In the genomic region with DNA sequence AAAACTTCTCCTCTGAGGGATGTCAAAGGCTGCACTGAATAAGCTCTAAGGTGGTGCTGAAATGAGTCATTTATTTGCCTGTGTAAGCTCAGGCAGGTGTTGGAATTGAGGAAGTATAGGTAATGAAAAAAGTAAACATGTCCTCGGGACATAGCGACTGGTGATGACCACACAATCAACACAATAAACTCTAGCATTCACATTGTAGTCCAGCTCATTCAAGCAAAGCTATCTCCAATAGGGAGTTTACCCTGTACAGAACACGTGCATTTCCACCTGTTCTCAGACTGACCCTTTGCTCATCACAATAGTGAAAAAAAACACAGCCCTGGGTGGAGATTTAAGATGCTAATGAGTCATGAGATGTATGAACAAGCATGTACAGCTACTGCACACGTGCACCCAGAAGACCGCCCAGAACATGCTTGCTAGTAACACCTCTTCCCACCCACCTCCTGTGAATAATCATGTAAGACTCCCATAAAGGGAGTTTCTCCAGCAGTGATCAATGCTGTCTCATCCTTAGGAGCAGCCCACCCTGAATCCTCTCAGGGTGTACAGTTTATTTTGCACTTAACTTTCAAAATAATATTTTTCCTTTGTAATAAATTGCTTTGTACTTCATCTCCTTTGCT, we compare ENCODE assay signal across 8 cellular contexts. TPM values are rescaled to one million over a fixed set of nuclear protein-coding genes. Genes with fewer than 3 reads are reported as not detected.
DNase-seq lines count a peak whose midpoint lies in the region; ATAC-seq and TF ChIP-seq lines count a peak whose summit lies in the region.

No MANE protein-coding gene starts in this region.

- H3K27me3 ChIP-seq in naive thymus-derived CD4-positive, alpha-beta T cell (ENCODE audit: control insufficient read depth in 2 of 2, insufficient read depth in 2 of 2, low read length in 2 of 2): no peaks in the 10 kb centered on the region

- peak; percentile 44 to 62 for DNase-seq in NCI-H1930 (lab: John Stamatoyannopoulos, UW)
- no peak for DNase-seq in activated B cell treated with CpG ODN at 0.5 μM for 24 hours
- DNase-seq in dedifferentiated amniotic fluid mesenchymal stem cell (ENCODE audit: extremely low spot score): peak; percentile 26
- DNase-seq in naive thymus-derived CD4-positive, alpha-beta T cell: peak in 3 of 9 donors; percentile 13 to 73 (median 55)
- DNase-seq in type B pancreatic cell (ENCODE audit: extremely low spot score, unreplicated experiment): no peak
- no peak for DNase-seq in globus pallidus (ENCODE audit: low spot score)

- H3K36me3 Mint-ChIP-seq in activated B cell treated with CpG ODN at 0.5 μM for 24 hours (ENCODE audit: low read depth) (peaks cover 3% of the 10 kb centered on the region), type B pancreatic cell (no peaks in the 10 kb centered on the region)
- peaks cover 5 to 34% (median 5%) of the 10 kb centered on the region in 5 donors for H3K36me3 Mint-ChIP-seq in naive thymus-derived CD4-positive, alpha-beta T cell

- H3K4me1 ChIP-seq in naive thymus-derived CD4-positive, alpha-beta T cell (ENCODE audit: control insufficient read depth in 2 of 2, insufficient read depth in 2 of 2, low read length in 2 of 2): peaks cover 29 to 41% of the 10 kb centered on the region in 2 donors

- H3K4me3 ChIP-seq in naive thymus-derived CD4-positive, alpha-beta T cell (ENCODE audit: low read length): peak overlapping the region; percentile 67

- H3K27ac Mint-ChIP-seq in activated B cell treated with CpG ODN at 0.5 μM for 24 hours (peak overlapping the region; percentile 94), type B pancreatic cell (peak overlapping the region; percentile 85)
- H3K27ac Mint-ChIP-seq in naive thymus-derived CD4-positive, alpha-beta T cell: peak overlapping the region; percentile 82 to 97 (median 96)

- peaks cover 0 to 4% (median 0%) of the 10 kb centered on the region in 3 experiments for H3K36me3 ChIP-seq in naive thymus-derived CD4-positive, alpha-beta T cell (ENCODE audit: control insufficient read depth in 2 of 3, insufficient read depth in 3 of 3, low read length in 3 of 3)

- intact Hi-C loops in activated B cell treated with CpG ODN at 0.5 μM for 24 hours (cut with micrococcal nuclease): loop anchor here (1.0 kb wide), 1 partner anchor 69 kb away; a partner anchor contains a TSS
- intact Hi-C loops in naive thymus-derived CD4-positive, alpha-beta T cell (cut with micrococcal nuclease): loop anchor here in 1 of 2 donors (5.0 to 10.0 kb wide), 2 partner anchors 486 to 2001 kb away; a partner anchor contains a TSS

- no peaks in the 10 kb centered on the region for H3K9me3 Mint-ChIP-seq in activated B cell treated with CpG ODN at 0.5 μM for 24 hours
- peaks cover 0 to 3% (median 0%) of the 10 kb centered on the region in 11 donors for H3K9me3 Mint-ChIP-seq in naive thymus-derived CD4-positive, alpha-beta T cell
- no peaks in the 10 kb centered on the region for H3K9me3 Mint-ChIP-seq in type B pancreatic cell

- peak; percentile 45 for ATAC-seq in GM18520 (IDR thresholded peaks at IDR 0.05; ENCODE audit: unreplicated experiment)
- ATAC-seq in HG02870 (IDR thresholded peaks at IDR 0.05; ENCODE audit: unreplicated experiment): peak; percentile 65
- ATAC-seq in activated B cell treated with CpG ODN at 0.5 μM for 24 hours (ENCODE audit: low read depth): peak; percentile 64
- ATAC-seq in naive thymus-derived CD4-positive, alpha-beta T cell: peak; percentile 81

- H3K4me3 Mint-ChIP-seq in activated B cell treated with CpG ODN at 0.5 μM for 24 hours (peak overlapping the region; percentile 89), type B pancreatic cell (peak overlapping the region; percentile 61)
- H3K4me3 Mint-ChIP-seq in naive thymus-derived CD4-positive, alpha-beta T cell: peak overlapping the region; percentile 74 to 96 (median 89)

- CTCF ChIA-PET in activated B cell treated with CpG ODN at 0.5 μM for 24 hours (lab: Charles Lee): interaction anchor here (2.9 kb wide), 1 partner anchor 163 kb away, joined by 9 read pairs; no protein-coding TSS in a partner anchor
- CTCF ChIA-PET in naive thymus-derived CD4-positive, alpha-beta T cell (lab: Charles Lee): interaction anchor here (0.5 to 2.5 kb wide), 3 partner anchors 9 to 172 kb away, joined by 3 to 13 read pairs (median 3); no protein-coding TSS in a partner anchor

- no peaks in the 10 kb centered on the region for H3K27me3 Mint-ChIP-seq in activated B cell treated with CpG ODN at 0.5 μM for 24 hours
- H3K27me3 Mint-ChIP-seq in naive thymus-derived CD4-positive, alpha-beta T cell: no peaks in the 10 kb centered on the region
- H3K27me3 Mint-ChIP-seq in type B pancreatic cell: peaks cover 12% of the 10 kb centered on the region

- peak overlapping the region; percentile 73 for H3K27ac ChIP-seq in naive thymus-derived CD4-positive, alpha-beta T cell (ENCODE audit: low read depth, low read length)

- H3K4me1 Mint-ChIP-seq in activated B cell treated with CpG ODN at 0.5 μM for 24 hours: peaks cover 55% of the 10 kb centered on the region
- H3K4me1 Mint-ChIP-seq in naive thymus-derived CD4-positive, alpha-beta T cell: peaks cover 49 to 73% (median 64%) of the 10 kb centered on the region in 7 donors
- H3K4me1 Mint-ChIP-seq in type B pancreatic cell (ENCODE audit: unreplicated experiment): peaks cover 12% of the 10 kb centered on the region

- POLR2A ChIA-PET in activated B cell treated with CpG ODN at 0.5 μM for 24 hours (lab: Charles Lee): interaction anchor here (0.5 to 2.1 kb wide), 19 partner anchors 19 to 768 kb away, joined by 3 to 29 read pairs (median 3); a partner anchor contains a TSS
- POLR2A ChIA-PET in naive thymus-derived CD4-positive, alpha-beta T cell (lab: Charles Lee): interaction anchor here (0.7 to 6.8 kb wide), 14 partner anchors 36 to 450 kb away, joined by 3 to 35 read pairs (median 4); no protein-coding TSS in a partner anchor

- H3K9me3 ChIP-seq in naive thymus-derived CD4-positive, alpha-beta T cell (ENCODE audit: control insufficient read depth in 2 of 3, low read length in 3 of 3): no peaks in the 10 kb centered on the region

- TF ChIP-seq CTCF in activated B cell treated with CpG ODN at 0.5 μM for 24 hours (IDR thresholded peaks at IDR 0.05) (no peak), type B pancreatic cell (conservative IDR thresholded peaks at IDR 0.05) (no peak)

RNA-seq across cellular contexts. Expression of a gene that starts 33.0 kb away (rescaled TPM):
- total RNA-seq in activated B cell treated with CpG ODN at 0.5 μM for 24 hours (2.3 and 4.7 TPM in 2 replicates), type B pancreatic cell (ENCODE audit: low replicate concordance) (not detected in 2 replicates)
- total RNA-seq in naive thymus-derived CD4-positive, alpha-beta T cell: under 1 TPM in 1 of 5 experiments, not detected in 4; 0.46 TPM
- polyA plus RNA-seq in naive thymus-derived CD4-positive, alpha-beta T cell: under 1 TPM in 1 of 2 donors, not detected in 1; 0.18 TPM

RNA-seq across cellular contexts. Expression of a gene that starts 45.1 kb away (rescaled TPM):
- total RNA-seq in activated B cell treated with CpG ODN at 0.5 μM for 24 hours (17.3 TPM in 2 replicates), type B pancreatic cell (ENCODE audit: low replicate concordance) (8.9 and 18.9 TPM in 2 replicates)
- total RNA-seq in naive thymus-derived CD4-positive, alpha-beta T cell: 10 to 100 TPM in 1 of 5 experiments, 1 to 10 TPM in 4; 4.3 to 78.9 (median 9.4) TPM
- 1 to 10 TPM; 9.4 to 9.7 TPM for polyA plus RNA-seq in naive thymus-derived CD4-positive, alpha-beta T cell

RNA-seq across cellular contexts. Expression of a gene that starts 45.9 kb away (rescaled TPM):
- total RNA-seq in activated B cell treated with CpG ODN at 0.5 μM for 24 hours (32.3 and 37.6 TPM in 2 replicates), type B pancreatic cell (ENCODE audit: low replicate concordance) (21.9 and 36.8 TPM in 2 replicates)
- total RNA-seq in naive thymus-derived CD4-positive, alpha-beta T cell: 10 to 100 TPM; 20.1 to 46.4 (median 35.5) TPM
- 10 to 100 TPM in 1 of 2 donors, 1 to 10 TPM in 1; 6.9 to 11.1 TPM for polyA plus RNA-seq in naive thymus-derived CD4-positive, alpha-beta T cell

Comparison
In these comparisons a context has a peak if more than half of its experiments do, and no peak if none do; other contexts are left out.
1. DNase-seq: peak in NCI-H1930 (2 of 2) and dedifferentiated amniotic fluid mesenchymal stem cell (single experiment); none in activated B cell treated with CpG ODN at 0.5 μM for 24 hours (single experiment), type B pancreatic cell (single experiment) and globus pallidus (single experiment).
2. Peak in every context shown above with its lines, with median percentiles within 50 percentile points of each other: ATAC-seq, H3K27ac Mint-ChIP-seq and H3K4me3 Mint-ChIP-seq.